ENCODE assay signal across 1 cellular context in the genomic region with DNA sequence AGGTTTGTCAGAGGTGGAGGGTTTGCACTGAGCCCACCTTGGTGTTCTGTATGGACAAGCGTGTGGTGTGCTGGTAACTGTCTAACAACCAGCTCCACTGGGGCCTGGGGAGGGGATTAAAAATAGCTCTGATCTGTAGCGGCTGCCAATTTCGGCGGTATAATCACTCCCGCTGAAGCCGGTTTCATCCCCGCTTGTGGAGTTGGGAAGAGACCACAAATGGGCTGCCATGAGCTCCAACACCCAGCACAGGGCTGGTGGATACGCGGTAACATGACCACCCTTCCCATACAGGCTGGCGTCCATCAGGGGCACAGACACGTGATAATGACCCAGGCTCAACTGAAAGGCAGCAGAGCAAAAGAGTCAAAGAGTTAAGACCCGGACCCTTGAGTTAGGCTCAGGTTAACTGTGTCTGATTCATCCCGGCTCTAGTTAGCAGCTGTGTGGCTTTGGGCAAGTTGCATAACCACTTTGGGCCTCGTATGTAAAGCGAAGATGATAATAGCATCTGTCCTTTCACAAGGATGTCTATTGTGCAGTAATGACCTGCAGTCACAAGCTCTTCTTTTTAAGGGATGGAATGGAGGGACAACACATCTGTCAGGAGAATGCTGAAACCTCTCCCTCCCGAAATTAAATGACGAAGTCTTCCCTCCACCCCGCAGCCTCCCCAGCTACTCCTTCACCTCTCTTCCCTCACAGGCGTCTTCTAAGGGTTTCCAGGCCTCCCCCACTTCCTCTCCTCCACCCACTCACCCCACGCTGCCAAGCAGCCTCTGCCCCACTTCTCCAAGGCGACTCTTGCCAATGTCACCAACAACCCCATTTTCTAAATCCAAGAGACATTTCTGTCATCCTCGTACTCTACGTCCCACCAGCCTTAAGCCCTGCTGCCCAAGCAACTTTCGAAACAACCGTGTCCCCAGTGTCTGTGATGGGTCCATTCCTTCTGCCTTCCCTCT.
A peak's percentile ranks its signal among the peaks of the same experiment; 100 is the strongest.
TF ChIP-seq lines count a peak whose summit lies in the region.

No MANE protein-coding gene starts in this region.

TF ChIP-seq in GM12878, 131 proteins besides CTCF, POLR2A, EP300 and RAD21 (continued from another document):
- TF ChIP-seq, protein P1, sequence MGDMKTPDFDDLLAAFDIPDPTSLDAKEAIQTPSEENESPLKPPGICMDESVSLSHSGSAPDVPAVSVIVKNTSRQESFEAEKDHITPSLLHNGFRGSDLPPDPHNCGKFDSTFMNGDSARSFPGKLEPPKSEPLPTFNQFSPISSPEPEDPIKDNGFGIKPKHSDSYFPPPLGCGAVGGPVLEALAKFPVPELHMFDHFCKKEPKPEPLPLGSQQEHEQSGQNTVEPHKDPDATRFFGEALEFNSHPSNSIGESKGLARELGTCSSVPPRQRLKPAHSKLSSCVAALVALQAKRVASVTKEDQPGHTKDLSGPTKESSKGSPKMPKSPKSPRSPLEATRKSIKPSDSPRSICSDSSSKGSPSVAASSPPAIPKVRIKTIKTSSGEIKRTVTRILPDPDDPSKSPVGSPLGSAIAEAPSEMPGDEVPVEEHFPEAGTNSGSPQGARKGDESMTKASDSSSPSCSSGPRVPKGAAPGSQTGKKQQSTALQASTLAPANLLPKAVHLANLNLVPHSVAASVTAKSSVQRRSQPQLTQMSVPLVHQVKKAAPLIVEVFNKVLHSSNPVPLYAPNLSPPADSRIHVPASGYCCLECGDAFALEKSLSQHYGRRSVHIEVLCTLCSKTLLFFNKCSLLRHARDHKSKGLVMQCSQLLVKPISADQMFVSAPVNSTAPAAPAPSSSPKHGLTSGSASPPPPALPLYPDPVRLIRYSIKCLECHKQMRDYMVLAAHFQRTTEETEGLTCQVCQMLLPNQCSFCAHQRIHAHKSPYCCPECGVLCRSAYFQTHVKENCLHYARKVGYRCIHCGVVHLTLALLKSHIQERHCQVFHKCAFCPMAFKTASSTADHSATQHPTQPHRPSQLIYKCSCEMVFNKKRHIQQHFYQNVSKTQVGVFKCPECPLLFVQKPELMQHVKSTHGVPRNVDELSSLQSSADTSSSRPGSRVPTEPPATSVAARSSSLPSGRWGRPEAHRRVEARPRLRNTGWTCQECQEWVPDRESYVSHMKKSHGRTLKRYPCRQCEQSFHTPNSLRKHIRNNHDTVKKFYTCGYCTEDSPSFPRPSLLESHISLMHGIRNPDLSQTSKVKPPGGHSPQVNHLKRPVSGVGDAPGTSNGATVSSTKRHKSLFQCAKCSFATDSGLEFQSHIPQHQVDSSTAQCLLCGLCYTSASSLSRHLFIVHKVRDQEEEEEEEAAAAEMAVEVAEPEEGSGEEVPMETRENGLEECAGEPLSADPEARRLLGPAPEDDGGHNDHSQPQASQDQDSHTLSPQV (IDR thresholded peaks at IDR 0.05), result no peak
- no peak for TF ChIP-seq NR2F1 (conservative IDR thresholded peaks at IDR 0.05)
- TF ChIP-seq, protein P2, sequence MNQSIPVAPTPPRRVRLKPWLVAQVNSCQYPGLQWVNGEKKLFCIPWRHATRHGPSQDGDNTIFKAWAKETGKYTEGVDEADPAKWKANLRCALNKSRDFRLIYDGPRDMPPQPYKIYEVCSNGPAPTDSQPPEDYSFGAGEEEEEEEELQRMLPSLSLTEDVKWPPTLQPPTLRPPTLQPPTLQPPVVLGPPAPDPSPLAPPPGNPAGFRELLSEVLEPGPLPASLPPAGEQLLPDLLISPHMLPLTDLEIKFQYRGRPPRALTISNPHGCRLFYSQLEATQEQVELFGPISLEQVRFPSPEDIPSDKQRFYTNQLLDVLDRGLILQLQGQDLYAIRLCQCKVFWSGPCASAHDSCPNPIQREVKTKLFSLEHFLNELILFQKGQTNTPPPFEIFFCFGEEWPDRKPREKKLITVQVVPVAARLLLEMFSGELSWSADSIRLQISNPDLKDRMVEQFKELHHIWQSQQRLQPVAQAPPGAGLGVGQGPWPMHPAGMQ (IDR thresholded peaks at IDR 0.05; ENCODE audit: borderline replicate concordance), result no peak
- no peak for TF ChIP-seq CBX5 (IDR thresholded peaks at IDR 0.05; ENCODE audit: low read depth)
- TF ChIP-seq NBN (IDR thresholded peaks at IDR 0.05), result no peak
- TF ChIP-seq NFXL1 (IDR thresholded peaks at IDR 0.05; ENCODE audit: borderline replicate concordance), result no peak
- no peak for TF ChIP-seq LARP7 (IDR thresholded peaks at IDR 0.05)
- TF ChIP-seq BACH1 (IDR thresholded peaks at IDR 0.05; ENCODE audit: borderline replicate concordance), result no peak
- TF ChIP-seq TCF7 (IDR thresholded peaks at IDR 0.05; ENCODE audit: borderline replicate concordance), result no peak
- TF ChIP-seq GATAD2B (conservative IDR thresholded peaks at IDR 0.05; ENCODE audit: low read depth), result no peak
- TF ChIP-seq EGR1 (IDR thresholded peaks at IDR 0.05; ENCODE audit: borderline replicate concordance in 1 of 2, low read depth in 2 of 2, low read length in 2 of 2), result peak in 1 of 2 experiments; percentile 17; a peak in 1 of 3 replicates
- TF ChIP-seq, protein P3, sequence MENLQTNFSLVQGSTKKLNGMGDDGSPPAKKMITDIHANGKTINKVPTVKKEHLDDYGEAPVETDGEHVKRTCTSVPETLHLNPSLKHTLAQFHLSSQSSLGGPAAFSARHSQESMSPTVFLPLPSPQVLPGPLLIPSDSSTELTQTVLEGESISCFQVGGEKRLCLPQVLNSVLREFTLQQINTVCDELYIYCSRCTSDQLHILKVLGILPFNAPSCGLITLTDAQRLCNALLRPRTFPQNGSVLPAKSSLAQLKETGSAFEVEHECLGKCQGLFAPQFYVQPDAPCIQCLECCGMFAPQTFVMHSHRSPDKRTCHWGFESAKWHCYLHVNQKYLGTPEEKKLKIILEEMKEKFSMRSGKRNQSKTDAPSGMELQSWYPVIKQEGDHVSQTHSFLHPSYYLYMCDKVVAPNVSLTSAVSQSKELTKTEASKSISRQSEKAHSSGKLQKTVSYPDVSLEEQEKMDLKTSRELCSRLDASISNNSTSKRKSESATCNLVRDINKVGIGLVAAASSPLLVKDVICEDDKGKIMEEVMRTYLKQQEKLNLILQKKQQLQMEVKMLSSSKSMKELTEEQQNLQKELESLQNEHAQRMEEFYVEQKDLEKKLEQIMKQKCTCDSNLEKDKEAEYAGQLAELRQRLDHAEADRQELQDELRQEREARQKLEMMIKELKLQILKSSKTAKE (IDR thresholded peaks at IDR 0.05; ENCODE audit: low read depth, poor library complexity, severe bottlenecking), result no peak
- TF ChIP-seq HDAC2 (IDR thresholded peaks at IDR 0.05), result no peak
- TF ChIP-seq CHD1 (IDR thresholded peaks at IDR 0.05; ENCODE audit: low read depth, low read length), result no peak
- TF ChIP-seq KLF5 (IDR thresholded peaks at IDR 0.05; ENCODE audit: partially characterized antibody), result no peak
- no peak for TF ChIP-seq FOXK2 (IDR thresholded peaks at IDR 0.05)
- TF ChIP-seq, protein P4, sequence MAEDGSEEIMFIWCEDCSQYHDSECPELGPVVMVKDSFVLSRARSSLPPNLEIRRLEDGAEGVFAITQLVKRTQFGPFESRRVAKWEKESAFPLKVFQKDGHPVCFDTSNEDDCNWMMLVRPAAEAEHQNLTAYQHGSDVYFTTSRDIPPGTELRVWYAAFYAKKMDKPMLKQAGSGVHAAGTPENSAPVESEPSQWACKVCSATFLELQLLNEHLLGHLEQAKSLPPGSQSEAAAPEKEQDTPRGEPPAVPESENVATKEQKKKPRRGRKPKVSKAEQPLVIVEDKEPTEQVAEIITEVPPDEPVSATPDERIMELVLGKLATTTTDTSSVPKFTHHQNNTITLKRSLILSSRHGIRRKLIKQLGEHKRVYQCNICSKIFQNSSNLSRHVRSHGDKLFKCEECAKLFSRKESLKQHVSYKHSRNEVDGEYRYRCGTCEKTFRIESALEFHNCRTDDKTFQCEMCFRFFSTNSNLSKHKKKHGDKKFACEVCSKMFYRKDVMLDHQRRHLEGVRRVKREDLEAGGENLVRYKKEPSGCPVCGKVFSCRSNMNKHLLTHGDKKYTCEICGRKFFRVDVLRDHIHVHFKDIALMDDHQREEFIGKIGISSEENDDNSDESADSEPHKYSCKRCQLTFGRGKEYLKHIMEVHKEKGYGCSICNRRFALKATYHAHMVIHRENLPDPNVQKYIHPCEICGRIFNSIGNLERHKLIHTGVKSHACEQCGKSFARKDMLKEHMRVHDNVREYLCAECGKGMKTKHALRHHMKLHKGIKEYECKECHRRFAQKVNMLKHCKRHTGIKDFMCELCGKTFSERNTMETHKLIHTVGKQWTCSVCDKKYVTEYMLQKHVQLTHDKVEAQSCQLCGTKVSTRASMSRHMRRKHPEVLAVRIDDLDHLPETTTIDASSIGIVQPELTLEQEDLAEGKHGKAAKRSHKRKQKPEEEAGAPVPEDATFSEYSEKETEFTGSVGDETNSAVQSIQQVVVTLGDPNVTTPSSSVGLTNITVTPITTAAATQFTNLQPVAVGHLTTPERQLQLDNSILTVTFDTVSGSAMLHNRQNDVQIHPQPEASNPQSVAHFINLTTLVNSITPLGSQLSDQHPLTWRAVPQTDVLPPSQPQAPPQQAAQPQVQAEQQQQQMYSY (CRISPR knock-in tag; IDR thresholded peaks at IDR 0.05), result no peak
- no peak for TF ChIP-seq NR2C1 (IDR thresholded peaks at IDR 0.05)
- TF ChIP-seq, protein P5, sequence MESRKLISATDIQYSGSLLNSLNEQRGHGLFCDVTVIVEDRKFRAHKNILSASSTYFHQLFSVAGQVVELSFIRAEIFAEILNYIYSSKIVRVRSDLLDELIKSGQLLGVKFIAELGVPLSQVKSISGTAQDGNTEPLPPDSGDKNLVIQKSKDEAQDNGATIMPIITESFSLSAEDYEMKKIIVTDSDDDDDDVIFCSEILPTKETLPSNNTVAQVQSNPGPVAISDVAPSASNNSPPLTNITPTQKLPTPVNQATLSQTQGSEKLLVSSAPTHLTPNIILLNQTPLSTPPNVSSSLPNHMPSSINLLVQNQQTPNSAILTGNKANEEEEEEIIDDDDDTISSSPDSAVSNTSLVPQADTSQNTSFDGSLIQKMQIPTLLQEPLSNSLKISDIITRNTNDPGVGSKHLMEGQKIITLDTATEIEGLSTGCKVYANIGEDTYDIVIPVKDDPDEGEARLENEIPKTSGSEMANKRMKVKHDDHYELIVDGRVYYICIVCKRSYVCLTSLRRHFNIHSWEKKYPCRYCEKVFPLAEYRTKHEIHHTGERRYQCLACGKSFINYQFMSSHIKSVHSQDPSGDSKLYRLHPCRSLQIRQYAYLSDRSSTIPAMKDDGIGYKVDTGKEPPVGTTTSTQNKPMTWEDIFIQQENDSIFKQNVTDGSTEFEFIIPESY (IDR thresholded peaks at IDR 0.05), result 0 out of 2 replicates have a peak, but pooled peaks have one; percentile 13
- no peak for TF ChIP-seq SRF (IDR thresholded peaks at IDR 0.05; ENCODE audit: low read depth in 2 of 2, low read length in 2 of 2)
TF ChIP-seq in GM12878: peak in this region for 3.
